In genomic region chr1:6460349-6461236, GRCh38 we compare ENCODE assay signal across 9 cellular contexts. TPM values are rescaled to one million over a fixed set of nuclear protein-coding genes. Genes with fewer than 3 reads are reported as not detected.
DNase-seq lines count a peak whose midpoint lies in the region; TF ChIP-seq lines count a peak whose summit lies in the region.
"Had no signal": no experiment of that assay in that cellular context is flagged by ENCODE, and none has a peak within 500 bp of the region (broad histone marks: within the 10 kb centered on the region; RNA-seq: fewer than 3 reads in every experiment).

No MANE protein-coding gene starts in this region.

- H3K36me3 Mint-ChIP-seq in glutamatergic neuron (ENCODE audit: unreplicated experiment): no peaks in the 10 kb centered on the region

- H3K27ac Mint-ChIP-seq in glutamatergic neuron (ENCODE audit: unreplicated experiment): no peak overlapping the region

- DNase-seq in GM12864 (ENCODE audit: low read depth) (no peak), DMS79 treated with DMSO at 0.1 percent for 48 hours (lab: John Stamatoyannopoulos, UW) (no peak), glutamatergic neuron (no peak), NCI-H128 (lab: John Stamatoyannopoulos, UW; ENCODE audit: unreplicated experiment) (no peak), LoVo (ENCODE audit: low spot score) (no peak)
- peak; percentile 96 for DNase-seq in activated CD4-positive, alpha-beta T cell treated with anti-CD3 and anti-CD28 coated beads, Interleukin-2, amount 50 U/mL, for 1 hour
- peak; percentile 84 for DNase-seq in effector CD8-positive, alpha-beta T cell (lab: John Stamatoyannopoulos, UW)
- DNase-seq in stimulated activated CD4-positive, alpha-beta T cell treated with anti-CD3 and anti-CD28 coated beads, Interleukin-2, amount 100 ng/mL, for 48 hours: peak; percentile 68 to 70
- DNase-seq: KBM-7 had no signal

- TF ChIP-seq CTCF in GM12864 (IDR thresholded peaks at IDR 0.05; ENCODE audit: low read depth, low read length, missing control alignments) (no peak), glutamatergic neuron (IDR thresholded peaks at IDR 0.05; ENCODE audit: partially characterized antibody, unreplicated experiment) (no peak)

- H3K4me3 ChIP-seq in GM12864 (ENCODE audit: low read depth, low read length): peak overlapping the region; percentile 25; the same call in 1 of the 2 replicates

- H3K4me1 Mint-ChIP-seq in glutamatergic neuron (ENCODE audit: low read depth, unreplicated experiment): peaks cover 2% of the 10 kb centered on the region

- H3K27me3 Mint-ChIP-seq in glutamatergic neuron (ENCODE audit: unreplicated experiment): peaks cover 13% of the 10 kb centered on the region

- H3K9me3 Mint-ChIP-seq in glutamatergic neuron (ENCODE audit: unreplicated experiment): peaks cover 6% of the 10 kb centered on the region

- H3K4me3 Mint-ChIP-seq in glutamatergic neuron (ENCODE audit: unreplicated experiment): no peak overlapping the region

RNA-seq across cellular contexts. Expression of gene TNFRSF25, which starts 5.4 kb away (rescaled TPM):
- total RNA-seq in glutamatergic neuron (ENCODE audit: unreplicated experiment): 47.5 TPM

RNA-seq across cellular contexts. Expression of gene PLEKHG5, which starts 30.9 kb away (rescaled TPM):
- total RNA-seq in glutamatergic neuron (ENCODE audit: unreplicated experiment): 53.0 TPM

RNA-seq across cellular contexts. Expression of gene ESPN, which starts 36.0 kb away (rescaled TPM):
- total RNA-seq in glutamatergic neuron (ENCODE audit: unreplicated experiment): 25.7 TPM

RNA-seq across cellular contexts. Expression of gene HES2, which starts 40.9 kb away (rescaled TPM):
- 54.6 TPM for total RNA-seq in glutamatergic neuron (ENCODE audit: unreplicated experiment)

Comparison
In these comparisons a context has a peak if more than half of its experiments do, and no peak if none do; other contexts are left out.
1. DNase-seq: peak in activated CD4-positive, alpha-beta T cell treated with anti-CD3 and anti-CD28 coated beads, Interleukin-2, amount 50 U/mL, for 1 hour (single experiment), effector CD8-positive, alpha-beta T cell (single experiment) and stimulated activated CD4-positive, alpha-beta T cell treated with anti-CD3 and anti-CD28 coated beads, Interleukin-2, amount 100 ng/mL, for 48 hours (2 of 2); none in GM12864 (single experiment), DMS79 treated with DMSO at 0.1 percent for 48 hours (single experiment), glutamatergic neuron (single experiment), NCI-H128 (single experiment) and LoVo (single experiment).